In genomic region chr2:241315183-241315878, GRCh38 we compare ENCODE assay signal across 1 cellular context.
TF ChIP-seq lines count a peak whose summit lies in the region.

Gene HDLBP (minus strand): TSS chr2:241315672. CDS start chr2:241266869, 48,803 bp downstream.

TF ChIP-seq in K562, 482 proteins besides CTCF, POLR2A, EP300 and RAD21 (continued from another document and continues in another):
- TF ChIP-seq CEBPB (tag; IDR thresholded peaks at IDR 0.05) (peak; percentile 91), MYBL2 (IDR thresholded peaks at IDR 0.05; ENCODE audit: low read depth) (0 out of 2 replicates have a peak, but pooled peaks have one; percentile 15), MYBL2 (CRISPR knock-in tag; IDR thresholded peaks at IDR 0.05; ENCODE audit: borderline replicate concordance) (no peak), POLR2AphosphoS5 (IDR thresholded peaks at IDR 0.05; ENCODE audit: control insufficient read depth, insufficient read depth, low read depth, low read length) (peak; percentile 49), ZBTB7A (IDR thresholded peaks at IDR 0.05; ENCODE audit: borderline replicate concordance, control insufficient read depth, low read depth, low read length) (no peak; the same call in 1 of the 2 replicates), ZNF449 (CRISPR knock-in tag; IDR thresholded peaks at IDR 0.05) (no peak), ETV1 (tag; conservative IDR thresholded peaks at IDR 0.05; ENCODE audit: low read depth) (no peak), ATF2 (CRISPR knock-in tag; IDR thresholded peaks at IDR 0.05) (no peak), SP2 (IDR thresholded peaks at IDR 0.05; ENCODE audit: extremely low read depth, low read depth, low read length, poor library complexity, severe bottlenecking) (peak; percentile 66), NFRKB (IDR thresholded peaks at IDR 0.05; ENCODE audit: low read depth) (peak; percentile 98), SNIP1 (IDR thresholded peaks at IDR 0.05; ENCODE audit: low read depth) (peak; percentile 82), ZNF318 (IDR thresholded peaks at IDR 0.05; ENCODE audit: borderline replicate concordance in 1 of 2, low read depth in 1 of 2) (no peak), TAF15 (IDR thresholded peaks at IDR 0.05; ENCODE audit: low read depth, low read length) (no peak), ELK3 (CRISPR knock-in tag; IDR thresholded peaks at IDR 0.05) (no peak), U2AF1 (optimal IDR thresholded peaks at IDR 0.05; ENCODE audit: low read depth, low read length) (peak; percentile 16), LEF1 (IDR thresholded peaks at IDR 0.05) (peak; percentile 55; the same call in 1 of the 2 replicates), HNRNPUL1 (IDR thresholded peaks at IDR 0.05; ENCODE audit: low read length) (no peak), GABPA (tag; conservative IDR thresholded peaks at IDR 0.05; ENCODE audit: low read depth) (peak; percentile 76), CREB3L1 (IDR thresholded peaks at IDR 0.05; ENCODE audit: borderline replicate concordance, low read depth) (peak; percentile 88; the same call in 1 of the 2 replicates), DIDO1 (tag; IDR thresholded peaks at IDR 0.05; ENCODE audit: low read depth) (no peak), CHD2 (IDR thresholded peaks at IDR 0.05; ENCODE audit: low read depth, low read length) (peak; percentile 56; the same call in 1 of the 2 replicates), ZNF785 (CRISPR knock-in tag; IDR thresholded peaks at IDR 0.05) (no peak), NRF1 (conservative IDR thresholded peaks at IDR 0.05 in 1 of 2, IDR thresholded peaks at IDR 0.05 in 1 of 2) (peak; percentile 95 to 96), THAP12 (CRISPR knock-in tag; IDR thresholded peaks at IDR 0.05) (peak; percentile 75; the same call in 1 of the 2 replicates), ZBTB9 (CRISPR knock-in tag; IDR thresholded peaks at IDR 0.05) (0 out of 2 replicates have a peak, but pooled peaks have one; percentile 16), USF2 (CRISPR knock-in tag; IDR thresholded peaks at IDR 0.05) (peak; percentile 98), ZBTB2 (IDR thresholded peaks at IDR 0.05) (peak; percentile 91), OTX1 (CRISPR knock-in tag; IDR thresholded peaks at IDR 0.05) (peak; percentile 62; the same call in 1 of the 2 replicates), ELF2 (CRISPR knock-in tag; IDR thresholded peaks at IDR 0.05) (no peak), ERF (CRISPR knock-in tag; IDR thresholded peaks at IDR 0.05) (peak; percentile 26; the same call in 1 of the 2 replicates), ARID1B (IDR thresholded peaks at IDR 0.05) (peak; percentile 29), FOXK1 (CRISPR knock-in tag; IDR thresholded peaks at IDR 0.05; ENCODE audit: borderline replicate concordance) (no peak), PHF20 (IDR thresholded peaks at IDR 0.05; ENCODE audit: partially characterized antibody) (no peak), BMI1 (IDR thresholded peaks at IDR 0.05; ENCODE audit: low read length) (no peak), HDAC6 (IDR thresholded peaks at IDR 0.05; ENCODE audit: low read depth, low read length) (no peak)
